In the genomic region with DNA sequence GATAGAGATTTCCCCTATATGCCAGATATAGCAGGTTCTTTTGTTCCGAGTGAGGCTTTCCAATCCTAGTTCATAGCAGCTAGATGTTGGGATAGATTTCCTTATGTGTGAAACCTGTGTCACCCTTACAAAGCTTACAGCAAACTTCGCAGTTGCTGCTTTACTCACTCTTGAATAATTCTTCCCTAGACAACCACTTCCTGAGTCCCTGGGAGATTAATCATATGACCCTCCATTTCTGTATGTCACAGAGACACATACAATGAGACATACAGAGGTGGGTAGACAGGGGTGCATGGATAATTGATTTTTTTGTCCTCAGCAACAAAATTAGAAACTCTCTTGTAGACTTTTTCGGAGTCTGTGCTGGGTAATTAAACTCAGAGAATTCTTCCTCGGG, we compare ENCODE assay signal across 13 cellular contexts.
DNase-seq lines count a peak whose midpoint lies in the region; ATAC-seq and TF ChIP-seq lines count a peak whose summit lies in the region.
"Had no signal": no experiment of that assay in that cellular context is flagged by ENCODE, and none has a peak within 500 bp of the region (broad histone marks: within the 10 kb centered on the region; RNA-seq: fewer than 3 reads in every experiment).

No MANE protein-coding gene starts in this region.

- no peaks in the 10 kb centered on the region for H3K27me3 ChIP-seq in IMR-90 (ENCODE audit: control insufficient read depth, insufficient read depth, low read length)

- H3K9ac ChIP-seq in IMR-90 (ENCODE audit: low read depth, low read length) = no peak overlapping the region

- dilution Hi-C loops in IMR-90 (cut with HindIII; ENCODE audit: low sequenced_read_pairs, unreplicated experiment) = no loop called here

- no peak for TF ChIP-seq POLR2A in IMR-90 (IDR thresholded peaks at IDR 0.05; ENCODE audit: low read depth, low read length)

- no peak overlapping the region for H2AK5ac ChIP-seq in IMR-90 (ENCODE audit: low read depth, low read length)

- H4K8ac ChIP-seq in IMR-90 (ENCODE audit: low read depth in 2 of 2, low read length in 2 of 2) = no peak overlapping the region

- POLR2A ChIA-PET in IMR-90 (lab: Charles Lee; ENCODE audit: unreplicated experiment) = no interaction called here

- no peak overlapping the region for H2AK9ac ChIP-seq in IMR-90 (replicated peaks; ENCODE audit: low read depth, low read length, poor library complexity)

- no peak overlapping the region for H3K56ac ChIP-seq in IMR-90 (ENCODE audit: extremely low read depth, insufficient read depth, low read length)

- no peak overlapping the region for H2BK20ac ChIP-seq in IMR-90 (ENCODE audit: low read depth, low read length)

- no peaks in the 10 kb centered on the region for H4K20me1 ChIP-seq in IMR-90 (ENCODE audit: insufficient read depth, low read length)

- no peak overlapping the region for H2BK15ac ChIP-seq in IMR-90 (ENCODE audit: low read depth, low read length)

- no peak overlapping the region for H2BK5ac ChIP-seq in IMR-90 (ENCODE audit: low read depth, low read length, poor library complexity, severe bottlenecking)

- H3K4me1 Mint-ChIP-seq in brain = peaks cover 26% of the 10 kb centered on the region
- H3K4me1 Mint-ChIP-seq: activated B cell treated with CpG ODN at 0.5 μM for 24 hours had no signal

- H3K4ac ChIP-seq in IMR-90 (ENCODE audit: low read depth, low read length) = no peak overlapping the region

- H3K14ac ChIP-seq in IMR-90 (replicated peaks; ENCODE audit: low read depth, low read length) = no peak overlapping the region

- DNase-seq in 8988T (peak; percentile 14), IMR-90 (peak; percentile 50), kidney glomerular epithelial cell (lab: John Stamatoyannopoulos, UW) (peak; percentile 73), RPMI8226 (no peak), T1000 (lab: John Stamatoyannopoulos, UW) (no peak)
- DNase-seq: activated B cell treated with CpG ODN at 0.5 μM for 24 hours, NCI-H2171 treated with DMSO at 0.1 percent for 48 hours, substantia nigra had no signal

- H2AFZ ChIP-seq in IMR-90 (replicated peaks; ENCODE audit: low read length, poor library complexity) = no peak overlapping the region

- H3K4me3 Mint-ChIP-seq in brain = peak overlapping the region in 2 of 5 experiments; percentile 38 to 56
- H3K4me3 Mint-ChIP-seq: activated B cell treated with CpG ODN at 0.5 μM for 24 hours had no signal

- no peaks in the 10 kb centered on the region for H3K36me3 Mint-ChIP-seq in brain

- no peak overlapping the region for H4K91ac ChIP-seq in IMR-90 (ENCODE audit: insufficient read depth, low read depth, low read length)

- H3K27ac Mint-ChIP-seq in brain = peak overlapping the region in 4 of 5 experiments; percentile 15 to 63 (median 28)
- H3K27ac Mint-ChIP-seq: activated B cell treated with CpG ODN at 0.5 μM for 24 hours had no signal

- ATAC-seq in IMR-90 (ENCODE audit: low read depth) (no peak; the same call in 1 of the 2 replicates), GM21717 (IDR thresholded peaks at IDR 0.05; ENCODE audit: unreplicated experiment) (no peak), GM19328 (IDR thresholded peaks at IDR 0.05; ENCODE audit: unreplicated experiment) (no peak)
- ATAC-seq: Right ventricle myocardium inferior had no signal

- no peaks in the 10 kb centered on the region for H3K79me1 ChIP-seq in IMR-90 (ENCODE audit: low read depth in 1 of 2, low read length in 2 of 2)

- CTCF ChIA-PET in IMR-90 (lab: Yijun Ruan, JAX) = no interaction called here

- no peak overlapping the region for H2BK120ac ChIP-seq in IMR-90 (ENCODE audit: low read depth, low read length)

- no CpG with 5 or more reads among the region's 4 CpGs for WGBS in IMR-90 (ENCODE audit: extremely low coverage in 2 of 2, insufficient read length in 1 of 2), 2 experiments

- no TSS peak for BruUV-seq in IMR-90 (replicated peaks; lab: Mats Ljungman, UMichigan)

- H3K4me1 ChIP-seq in IMR-90 (ENCODE audit: control insufficient read depth, insufficient read depth, low read length) = no peaks in the 10 kb centered on the region

- H3K9me3 ChIP-seq in IMR-90 (ENCODE audit: control insufficient read depth, insufficient read depth, low read length) = no peaks in the 10 kb centered on the region

- in situ Hi-C loops in IMR-90 (cut with MboI; ENCODE audit: low sequenced_read_pairs) = no loop called here

- H4K5ac ChIP-seq in IMR-90 (ENCODE audit: low read depth, low read length) = no peak overlapping the region

- peaks cover 4 to 18% (median 12%) of the 10 kb centered on the region in 5 experiments for H3K9me3 Mint-ChIP-seq in brain

- H3K9me1 ChIP-seq in IMR-90 (ENCODE audit: insufficient read depth, low read length) = no peaks in the 10 kb centered on the region

- TF ChIP-seq RAD21 in IMR-90 (IDR thresholded peaks at IDR 0.05; ENCODE audit: low read length) = no peak

- no peak overlapping the region for H3K23ac ChIP-seq in IMR-90 (ENCODE audit: low read depth, low read length)

- intact Hi-C loops in IMR-90 (cut with micrococcal nuclease) = no loop called here

- H3K4me3 ChIP-seq in IMR-90 (ENCODE audit: insufficient read depth, low read depth, low read length) = no peak overlapping the region

- TF ChIP-seq CTCF in IMR-90 (conservative IDR thresholded peaks at IDR 0.05; ENCODE audit: low read depth, low read length) = no peak
- TF ChIP-seq CTCF in brain (conservative IDR thresholded peaks at IDR 0.05) = no peak

- no peak overlapping the region for H3K27ac ChIP-seq in IMR-90 (ENCODE audit: insufficient read depth, low read length)

- H3K4me2 ChIP-seq in IMR-90 (ENCODE audit: low read depth, low read length) = no peak overlapping the region

- peaks cover 4% of the 10 kb centered on the region for H3K27me3 Mint-ChIP-seq in brain
- H3K27me3 Mint-ChIP-seq: activated B cell treated with CpG ODN at 0.5 μM for 24 hours, progenitor cell of endocrine pancreas had no signal

- no peak overlapping the region for H3K18ac ChIP-seq in IMR-90 (ENCODE audit: low read depth, low read length)

- no peaks in the 10 kb centered on the region for H3K36me3 ChIP-seq in IMR-90 (ENCODE audit: control insufficient read depth, insufficient read depth, low read length)

TF ChIP-seq in IMR-90, 13 proteins besides CTCF, POLR2A, EP300 and RAD21:
- TF ChIP-seq MAZ (IDR thresholded peaks at IDR 0.05; ENCODE audit: borderline replicate concordance, low read depth, low read length) (no peak), RFX5 (IDR thresholded peaks at IDR 0.05; ENCODE audit: low read depth, low read length) (no peak), RCOR1 (IDR thresholded peaks at IDR 0.05; ENCODE audit: insufficient replicate concordance, low read length) (no peak), FOS (IDR thresholded peaks at IDR 0.05; ENCODE audit: low read depth, low read length) (no peak), CEBPB (IDR thresholded peaks at IDR 0.05; ENCODE audit: low read depth, low read length) (no peak), BHLHE40 (IDR thresholded peaks at IDR 0.05; ENCODE audit: low read depth, low read length) (no peak), MXI1 (IDR thresholded peaks at IDR 0.05; ENCODE audit: borderline replicate concordance, low read depth, low read length) (no peak), CHD1 (IDR thresholded peaks at IDR 0.05; ENCODE audit: low read depth, low read length) (no peak), MAFK (IDR thresholded peaks at IDR 0.05; ENCODE audit: low read depth, low read length) (no peak), NFE2L2 (IDR thresholded peaks at IDR 0.05; ENCODE audit: low read depth, low read length) (no peak), SMC3 (IDR thresholded peaks at IDR 0.05; ENCODE audit: low read depth, low read length) (no peak)
- TF ChIP-seq, protein P1, sequence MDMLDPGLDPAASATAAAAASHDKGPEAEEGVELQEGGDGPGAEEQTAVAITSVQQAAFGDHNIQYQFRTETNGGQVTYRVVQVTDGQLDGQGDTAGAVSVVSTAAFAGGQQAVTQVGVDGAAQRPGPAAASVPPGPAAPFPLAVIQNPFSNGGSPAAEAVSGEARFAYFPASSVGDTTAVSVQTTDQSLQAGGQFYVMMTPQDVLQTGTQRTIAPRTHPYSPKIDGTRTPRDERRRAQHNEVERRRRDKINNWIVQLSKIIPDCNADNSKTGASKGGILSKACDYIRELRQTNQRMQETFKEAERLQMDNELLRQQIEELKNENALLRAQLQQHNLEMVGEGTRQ (IDR thresholded peaks at IDR 0.05; ENCODE audit: low read depth, low read length) = no peak
- TF ChIP-seq, protein P2, sequence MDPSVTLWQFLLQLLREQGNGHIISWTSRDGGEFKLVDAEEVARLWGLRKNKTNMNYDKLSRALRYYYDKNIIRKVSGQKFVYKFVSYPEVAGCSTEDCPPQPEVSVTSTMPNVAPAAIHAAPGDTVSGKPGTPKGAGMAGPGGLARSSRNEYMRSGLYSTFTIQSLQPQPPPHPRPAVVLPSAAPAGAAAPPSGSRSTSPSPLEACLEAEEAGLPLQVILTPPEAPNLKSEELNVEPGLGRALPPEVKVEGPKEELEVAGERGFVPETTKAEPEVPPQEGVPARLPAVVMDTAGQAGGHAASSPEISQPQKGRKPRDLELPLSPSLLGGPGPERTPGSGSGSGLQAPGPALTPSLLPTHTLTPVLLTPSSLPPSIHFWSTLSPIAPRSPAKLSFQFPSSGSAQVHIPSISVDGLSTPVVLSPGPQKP (IDR thresholded peaks at IDR 0.05; ENCODE audit: borderline replicate concordance, low read depth, low read length) = no peak

Comparison
In these comparisons a context has a peak if more than half of its experiments do, and no peak if none do; other contexts are left out.
1. DNase-seq: peak in 8988T (single experiment), IMR-90 (single experiment) and kidney glomerular epithelial cell (single experiment); none in RPMI8226 (single experiment) and T1000 (single experiment).